ENCODE assay signal across 17 cellular contexts in genomic region chr4:156779774-156780173, GRCh38.
DNase-seq lines count a peak whose midpoint lies in the region; ATAC-seq and TF ChIP-seq lines count a peak whose summit lies in the region.
"Had no signal": no experiment of that assay in that cellular context is flagged by ENCODE, and none has a peak within 500 bp of the region (broad histone marks: within the 10 kb centered on the region; RNA-seq: fewer than 3 reads in every experiment).

No MANE protein-coding gene starts in this region.

- 4 to 6% methylated on average over 1 of the region's 1 CpG for WGBS in GM23248 (ENCODE audit: low coverage in 1 of 2, low lambda C conversion rate in 2 of 2, missing lambda C conversion rate in 2 of 2), 2 experiments
- 66% methylated on average over 1 of the region's 1 CpG for WGBS in SK-N-SH (ENCODE audit: low lambda C conversion rate)

- TF ChIP-seq RAD21 in SK-N-SH (IDR thresholded peaks at IDR 0.05; ENCODE audit: low read length): no peak

- CTCF ChIA-PET in SK-N-SH (lab: Yijun Ruan, JAX): no interaction called here

- H3K4me3 Mint-ChIP-seq in stimulated activated naive CD8-positive, alpha-beta T cell treated with anti-CD3 and anti-CD28 coated beads, Interleukin-15, amount 100 ng/mL, for 72 hours: no peak overlapping the region
- H3K4me3 Mint-ChIP-seq: activated CD8-positive, alpha-beta T cell treated with anti-CD3 and anti-CD28 coated beads, Interleukin-2, amount 10 ng/mL, durations not matched to agents 7 days and 5 days; stimulated activated naive CD8-positive, alpha-beta T cell treated with anti-CD3 and anti-CD28 coated beads, Interleukin-15, Interleukin-2, amounts not matched to agents 100 ng/mL and 50 ng/mL, for 24 hours had no signal

- peak in 1 of 2 experiments; percentile 72; a peak in 1 of 4 replicates for TF ChIP-seq EP300 in SK-N-SH (IDR thresholded peaks at IDR 0.05; ENCODE audit: borderline replicate concordance in 1 of 2, low read depth in 1 of 2, low read length in 1 of 2)

- H3K9ac ChIP-seq in GM23248 (peak overlapping the region; percentile 40; the same call in 1 of the 2 replicates), SK-N-SH (no peak overlapping the region), skeletal muscle satellite cell (ENCODE audit: low read depth, low read length) (peak overlapping the region; percentile 84)

- no peak for ATAC-seq in HG03354 (IDR thresholded peaks at IDR 0.05; ENCODE audit: poor library complexity, severe bottlenecking, unreplicated experiment)
- no peak for ATAC-seq in stimulated activated naive CD8-positive, alpha-beta T cell treated with anti-CD3 and anti-CD28 coated beads, Interleukin-15, amount 100 ng/mL, for 72 hours
- ATAC-seq: activated CD8-positive, alpha-beta T cell treated with anti-CD3 and anti-CD28 coated beads, Interleukin-2, amount 10 ng/mL, durations not matched to agents 7 days and 5 days had no signal

- no peaks in the 10 kb centered on the region for H3K27me3 Mint-ChIP-seq in stimulated activated naive CD8-positive, alpha-beta T cell treated with anti-CD3 and anti-CD28 coated beads, Interleukin-15, amount 100 ng/mL, for 72 hours
- H3K27me3 Mint-ChIP-seq: stimulated activated naive CD8-positive, alpha-beta T cell treated with anti-CD3 and anti-CD28 coated beads, Interleukin-15, Interleukin-2, amounts not matched to agents 100 ng/mL and 50 ng/mL, for 24 hours had no signal

- H3K36me3 ChIP-seq in GM23248 (ENCODE audit: low read depth) (no peaks in the 10 kb centered on the region), SK-N-SH (replicated peaks in 1 of 2; ENCODE audit: control insufficient read depth in 1 of 2, insufficient read depth in 2 of 2, low read length in 1 of 2) (peaks cover 0 to 27% of the 10 kb centered on the region in 2 experiments), skeletal muscle satellite cell (ENCODE audit: insufficient read depth, low read length) (peaks cover 22% of the 10 kb centered on the region)
- H3K36me3 ChIP-seq: Peyer's patch, prostate gland had no signal

- H3K4me3 ChIP-seq in GM23248: peak overlapping the region; percentile 18; the same call in 1 of the 2 replicates
- H3K4me3 ChIP-seq in SK-N-SH (ENCODE audit: low read depth in 2 of 2, low read length in 1 of 2): no peak overlapping the region
- H3K4me3 ChIP-seq in fibroblast of villous mesenchyme (ENCODE audit: low read depth, low read length): no peak overlapping the region
- H3K4me3 ChIP-seq in skeletal muscle satellite cell (ENCODE audit: low read length): peak overlapping the region; percentile 8
- H3K4me3 ChIP-seq: coronary artery, Peyer's patch, prostate gland had no signal

- TF ChIP-seq CTCF in SK-N-SH (IDR thresholded peaks at IDR 0.05) (no peak), fibroblast of villous mesenchyme (IDR thresholded peaks at IDR 0.05; ENCODE audit: insufficient read depth, low read depth, low read length) (no peak)

- in situ Hi-C loops in GM23248 (cut with MboI): no loop called here

- H3K4me2 ChIP-seq in GM23248 (ENCODE audit: unreplicated experiment) (peak overlapping the region; percentile 63), SK-N-SH (peak overlapping the region; percentile 6; the same call in 1 of the 2 replicates), skeletal muscle satellite cell (ENCODE audit: low read length) (peak overlapping the region; percentile 63)

- H4K20me1 ChIP-seq in GM23248 (ENCODE audit: insufficient read depth) (no peaks in the 10 kb centered on the region), SK-N-SH (ENCODE audit: insufficient read depth) (no peaks in the 10 kb centered on the region)

- H3K27me3 ChIP-seq in GM23248 (replicated peaks; ENCODE audit: insufficient read depth) (no peaks in the 10 kb centered on the region), SK-N-SH (ENCODE audit: insufficient read depth) (no peaks in the 10 kb centered on the region), skeletal muscle satellite cell (ENCODE audit: control insufficient read depth, insufficient read depth, low read length) (no peaks in the 10 kb centered on the region)
- H3K27me3 ChIP-seq: Peyer's patch had no signal

- no peaks in the 10 kb centered on the region for H3K4me1 Mint-ChIP-seq in stimulated activated naive CD8-positive, alpha-beta T cell treated with anti-CD3 and anti-CD28 coated beads, Interleukin-15, amount 100 ng/mL, for 72 hours

- no peak overlapping the region for H3K27ac Mint-ChIP-seq in stimulated activated naive CD8-positive, alpha-beta T cell treated with anti-CD3 and anti-CD28 coated beads, Interleukin-15, amount 100 ng/mL, for 72 hours
- H3K27ac Mint-ChIP-seq: activated CD8-positive, alpha-beta T cell treated with anti-CD3 and anti-CD28 coated beads, Interleukin-2, amount 10 ng/mL, durations not matched to agents 7 days and 5 days; stimulated activated naive CD8-positive, alpha-beta T cell treated with anti-CD3 and anti-CD28 coated beads, Interleukin-15, Interleukin-2, amounts not matched to agents 100 ng/mL and 50 ng/mL, for 24 hours had no signal

- H3K4me1 ChIP-seq in GM23248 (ENCODE audit: insufficient read depth) (peaks cover 67% of the 10 kb centered on the region), SK-N-SH (ENCODE audit: control insufficient read depth in 1 of 2, insufficient read depth in 2 of 2, low read depth in 1 of 2, low read length in 1 of 2) (peaks cover 0 to 45% of the 10 kb centered on the region in 2 experiments; a peak in 3 of 4 replicates), skeletal muscle satellite cell (ENCODE audit: control insufficient read depth, insufficient read depth, low read length) (peaks cover 83% of the 10 kb centered on the region)
- H3K4me1 ChIP-seq: Peyer's patch, prostate gland had no signal

- peaks cover 36% of the 10 kb centered on the region for H3K79me2 ChIP-seq in GM23248 (ENCODE audit: insufficient read depth)
- H3K79me2 ChIP-seq in SK-N-SH (ENCODE audit: insufficient read depth): peaks cover 76% of the 10 kb centered on the region

- H3K9me3 ChIP-seq in GM23248 (ENCODE audit: low read depth) (no peaks in the 10 kb centered on the region), SK-N-SH (no peaks in the 10 kb centered on the region), skeletal muscle satellite cell (replicated peaks; ENCODE audit: low read length) (no peaks in the 10 kb centered on the region)
- H3K9me3 ChIP-seq: Peyer's patch, prostate gland had no signal

- peak; percentile 81 for DNase-seq in GM23248
- no peak for DNase-seq in SK-N-SH
- DNase-seq in fibroblast of villous mesenchyme (ENCODE audit: low read depth): peak; percentile 89
- DNase-seq in NCI-H1417 treated with DMSO at 0.1 percent for 48 hours (lab: John Stamatoyannopoulos, UW): no peak
- no peak for DNase-seq in stimulated activated naive CD8-positive, alpha-beta T cell treated with anti-CD3 and anti-CD28 coated beads, Interleukin-15, amount 100 ng/mL, for 72 hours
- no peak for DNase-seq in erythroblast (lab: John Stamatoyannopoulos, UW)
- DNase-seq: activated CD8-positive, alpha-beta T cell treated with anti-CD3 and anti-CD28 coated beads, Interleukin-2, amount 10 ng/mL, durations not matched to agents 7 days and 5 days; activated naive CD4-positive, alpha-beta T cell treated with anti-CD3 and anti-CD28 coated beads, Interleukin-2, amount 50 U/mL, for 16 hours; GOT3; hippocampal formation; Peyer's patch; stimulated activated CD4-positive, alpha-beta T cell treated with anti-CD3 and anti-CD28 coated beads, Interleukin-4, amount 100 ng/mL, for 4 hours had no signal

- H3K9me3 Mint-ChIP-seq in stimulated activated naive CD8-positive, alpha-beta T cell treated with anti-CD3 and anti-CD28 coated beads, Interleukin-15, amount 100 ng/mL, for 72 hours: peaks cover 5 to 6% of the 10 kb centered on the region in 2 donors

- no peak for TF ChIP-seq POLR2A in erythroblast (IDR thresholded peaks at IDR 0.05; ENCODE audit: low read length)

- peaks cover 47% of the 10 kb centered on the region for H3F3A ChIP-seq in GM23248 (ENCODE audit: insufficient read depth)
- H3F3A ChIP-seq in SK-N-SH (replicated peaks; ENCODE audit: insufficient read depth): peaks cover 34% of the 10 kb centered on the region

- H2AFZ ChIP-seq in GM23248 (no peak overlapping the region), SK-N-SH (ENCODE audit: low read depth) (no peak overlapping the region)

- no peaks in the 10 kb centered on the region for H3K9me2 ChIP-seq in GM23248 (ENCODE audit: insufficient read depth)
- H3K9me2 ChIP-seq in SK-N-SH: no peaks in the 10 kb centered on the region

- POLR2A ChIA-PET in SK-N-SH (lab: Yijun Ruan, JAX): no interaction called here

- H3K27ac ChIP-seq in GM23248 (peak overlapping the region; percentile 87), SK-N-SH (ENCODE audit: low read depth in 2 of 2, low read length in 1 of 2) (peak overlapping the region in 1 of 2 experiments; percentile 75; a peak in 3 of 4 replicates)
- H3K27ac ChIP-seq: prostate gland had no signal

TF ChIP-seq in SK-N-SH, 30 proteins besides CTCF, POLR2A, EP300 and RAD21 (continues in another document):
- no peak for TF ChIP-seq GATA2 (CRISPR knock-in tag; IDR thresholded peaks at IDR 0.05)
- 0 out of 2 replicates have a peak, but pooled peaks have one; percentile 31 for TF ChIP-seq PBX3 (IDR thresholded peaks at IDR 0.05)
- TF ChIP-seq POLR2AphosphoS5 (IDR thresholded peaks at IDR 0.05; ENCODE audit: low read depth, low read length): no peak
- TF ChIP-seq MXI1 (IDR thresholded peaks at IDR 0.05; ENCODE audit: low read depth, low read length): no peak
- TF ChIP-seq MAX (IDR thresholded peaks at IDR 0.05; ENCODE audit: low read depth): no peak
- no peak for TF ChIP-seq FOXM1 (IDR thresholded peaks at IDR 0.05; ENCODE audit: low read depth)
- TF ChIP-seq RCOR1 (IDR thresholded peaks at IDR 0.05; ENCODE audit: low read length): no peak
- TF ChIP-seq FOXJ3 (CRISPR knock-in tag; IDR thresholded peaks at IDR 0.05): no peak
- TF ChIP-seq YY1 (IDR thresholded peaks at IDR 0.05; ENCODE audit: low read depth): no peak

Comparison
In these comparisons a context has a peak if more than half of its experiments do, and no peak if none do; other contexts are left out.
1. DNase-seq: peak in GM23248 (single experiment) and fibroblast of villous mesenchyme (single experiment); none in SK-N-SH (single experiment), NCI-H1417 treated with DMSO at 0.1 percent for 48 hours (single experiment), stimulated activated naive CD8-positive, alpha-beta T cell treated with anti-CD3 and anti-CD28 coated beads, Interleukin-15, amount 100 ng/mL, for 72 hours (0 of 2) and erythroblast (0 of 2).
2. H3K4me2 ChIP-seq: peak in every context shown above with its lines; median percentile 63 in GM23248; 63 in skeletal muscle satellite cell; 6 in SK-N-SH.
3. H3K4me3 ChIP-seq: peak in GM23248 (single experiment) and skeletal muscle satellite cell (single experiment); none in SK-N-SH (0 of 2) and fibroblast of villous mesenchyme (single experiment).